ENCODE assay signal across 28 cellular contexts in the genomic region with DNA sequence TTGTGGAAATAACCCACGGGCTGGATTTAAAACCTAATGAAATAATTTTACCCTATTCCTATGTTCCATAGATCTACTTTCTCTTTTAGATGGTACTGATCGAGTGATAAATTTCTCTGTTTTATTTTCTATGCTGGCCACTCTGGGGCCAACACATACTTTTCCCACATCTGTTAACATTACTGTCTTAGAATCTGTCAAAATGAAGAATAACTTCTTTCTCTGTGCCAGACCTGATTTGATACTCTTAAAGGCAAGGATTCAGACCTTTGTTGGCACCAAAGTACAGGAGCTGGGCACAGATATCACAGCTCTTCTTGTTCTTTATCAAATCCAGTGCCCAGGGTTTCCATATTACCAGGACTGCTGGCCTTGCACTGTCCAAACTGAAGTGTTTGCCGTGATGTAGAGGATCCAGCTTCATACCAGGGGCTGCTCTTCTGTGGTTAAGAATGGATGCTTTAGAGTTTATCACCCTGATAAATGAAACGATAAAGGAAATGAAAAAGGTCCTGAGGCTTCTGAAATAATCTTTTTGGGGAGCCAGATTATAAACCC. TPM values are rescaled to one million over a fixed set of nuclear protein-coding genes. Genes with fewer than 3 reads are reported as not detected.
DNase-seq lines count a peak whose midpoint lies in the region; ATAC-seq, FAIRE-seq and TF ChIP-seq lines count a peak whose summit lies in the region.
"Had no signal": no experiment of that assay in that cellular context is flagged by ENCODE, and none has a peak within 500 bp of the region (broad histone marks: within the 10 kb centered on the region; RNA-seq: fewer than 3 reads in every experiment).

No MANE protein-coding gene starts in this region.

- H3K27ac ChIP-seq in HepG2 (ENCODE audit: extremely low read length, insufficient read depth, low read length) (no peak overlapping the region), right lobe of liver (no peak overlapping the region), transverse colon (peak overlapping the region in 3 of 4 donors; percentile 26 to 54 (median 34))
- H3K27ac ChIP-seq: C4-2B, epithelial cell of prostate, HL-60, suprapubic skin, uterus had no signal

- DNase-seq in HepG2 (ENCODE audit: low spot score), result no peak
- DNase-seq in right lobe of liver, result no peak
- peak; percentile 82 for DNase-seq in fibroblast of the aortic adventitia (ENCODE audit: low read depth)
- no peak for DNase-seq in transverse colon
- no peak for DNase-seq in H7
- no peak for DNase-seq in stimulated activated CD4-positive, alpha-beta T cell treated with anti-CD3 and anti-CD28 coated beads, Interleukin-2, amount 100 ng/mL, for 24 hours
- no peak for DNase-seq in SK-N-DZ (ENCODE audit: low spot score)
- DNase-seq: ACHN; activated CD8-positive, alpha-beta T cell treated with anti-CD3 and anti-CD28 coated beads, Interleukin-2, amount 10 ng/mL, durations not matched to agents 7 days and 5 days; activated naive CD4-positive, alpha-beta T cell treated with Interleukin-2 at 50 U/mL for 16 hours; activated T-cell treated with anti-CD3 and anti-CD28 coated beads, Interleukin-2, amount 50 U/mL, for 1 hour; amygdala; GOT3; hippocampal formation; left ventricle myocardium superior; midbrain; NCI-H2171; NCI-H748 treated with DMSO at 0.1 percent for 48 hours; nephron progenitor cell; uterus had no signal

- H3K4me3 ChIP-seq in HepG2 (replicated peaks in 1 of 3; ENCODE audit: insufficient read depth in 1 of 3, low read depth in 2 of 3, low read length in 3 of 3) (no peak overlapping the region), right lobe of liver (no peak overlapping the region), fibroblast of the aortic adventitia (ENCODE audit: low read depth, low read length) (peak overlapping the region; percentile 11), transverse colon (no peak overlapping the region), H7 (ENCODE audit: insufficient read depth, low read depth, low read length) (no peak overlapping the region)
- H3K4me3 ChIP-seq: suprapubic skin, uterus had no signal

- no peak for TF ChIP-seq RAD21 in HepG2 (CRISPR knock-in tag; IDR thresholded peaks at IDR 0.05)

- no peaks in the 10 kb centered on the region for H3K36me3 ChIP-seq in HepG2 (replicated peaks in 1 of 2; ENCODE audit: control insufficient read depth in 1 of 2, insufficient read depth in 2 of 2, low read length in 2 of 2)
- no peaks in the 10 kb centered on the region for H3K36me3 ChIP-seq in right lobe of liver
- H3K36me3 ChIP-seq in transverse colon, result no peaks in the 10 kb centered on the region
- H3K36me3 ChIP-seq in H7 (replicated peaks; ENCODE audit: control insufficient read depth, insufficient read depth, low read length), result no peaks in the 10 kb centered on the region
- H3K36me3 ChIP-seq: suprapubic skin, uterus had no signal

- H3K9me3 ChIP-seq in HepG2 (ENCODE audit: low read length) (no peaks in the 10 kb centered on the region), right lobe of liver (no peaks in the 10 kb centered on the region), transverse colon (no peaks in the 10 kb centered on the region)
- H3K9me3 ChIP-seq: suprapubic skin, uterus had no signal

- CTCF ChIA-PET in HepG2 (lab: Yijun Ruan, JAX; ENCODE audit: low intra/inter-chr PET ratio, low total read pairs), result no interaction called here

- TF ChIP-seq POLR2A in HepG2 (IDR thresholded peaks at IDR 0.05; ENCODE audit: insufficient read depth in 1 of 2, low read depth in 2 of 2, low read length in 2 of 2) (no peak), right lobe of liver (IDR thresholded peaks at IDR 0.05) (no peak), transverse colon (IDR thresholded peaks at IDR 0.05) (no peak)

- no TSS peak for BruUV-seq in HepG2 (replicated peaks; lab: Mats Ljungman, UMichigan)

- H3K4me1 ChIP-seq in HepG2 (ENCODE audit: insufficient read depth, low read length) (no peaks in the 10 kb centered on the region), right lobe of liver (no peaks in the 10 kb centered on the region), transverse colon (peaks cover 0 to 22% (median 3%) of the 10 kb centered on the region in 4 donors)
- H3K4me1 ChIP-seq: foreskin keratinocyte, uterus had no signal

- POLR2A ChIA-PET in HepG2 (lab: Yijun Ruan, JAX), result no interaction called here

- no peak for TF ChIP-seq EP300 in HepG2 (IDR thresholded peaks at IDR 0.05; ENCODE audit: low read depth in 2 of 2, low read length in 2 of 2)
- no peak for TF ChIP-seq EP300 in HepG2 (CRISPR knock-in tag; IDR thresholded peaks at IDR 0.05; ENCODE audit: borderline replicate concordance)
- no peak for TF ChIP-seq EP300 in transverse colon (IDR thresholded peaks at IDR 0.05; ENCODE audit: low read depth)

- no peak overlapping the region for H3K4me2 ChIP-seq in HepG2 (ENCODE audit: low read depth, low read length)

- WGBS in HepG2 (ENCODE audit: low lambda C conversion rate), result under 1% methylated on average over 4 of the region's 4 CpGs
- 42% methylated on average over 4 of the region's 4 CpGs for WGBS in right lobe of liver (ENCODE audit: insufficient coverage, low coverage, low lambda C conversion rate, missing lambda C conversion rate)
- 34 to 42% methylated on average over 4 of the region's 4 CpGs for WGBS in transverse colon (ENCODE audit: low coverage in 1 of 2), 2 donors

- ATAC-seq in HepG2 (no peak), right lobe of liver (no peak), SK-N-SH treated with all-trans-retinoic acid at 6 μM for 48 hours (peak; percentile 86)
- ATAC-seq: activated CD8-positive, alpha-beta T cell treated with anti-CD3 and anti-CD28 coated beads, Interleukin-2, amount 10 ng/mL, durations not matched to agents 7 days and 5 days; foreskin keratinocyte; left ventricle myocardium superior; Panc1; stimulated activated effector memory CD8-positive, alpha-beta T cell treated with anti-CD3 and anti-CD28 coated beads, Interleukin-12 subunit alpha, Interleukin-12 subunit beta, amount 100 ng/mL, for 72 hours had no signal

- FAIRE-seq in HepG2 (lab: Jason Lieb, UNC), result no peak

- no peak overlapping the region for H3K9ac ChIP-seq in HepG2 (ENCODE audit: insufficient read depth, low read depth, low read length)

- H3K79me2 ChIP-seq in HepG2 (ENCODE audit: insufficient read depth, low read length), result no peaks in the 10 kb centered on the region

- no peaks in the 10 kb centered on the region for H4K20me1 ChIP-seq in HepG2 (ENCODE audit: insufficient read depth, low read length)

- intact Hi-C loops in HepG2 (cut with micrococcal nuclease; ENCODE audit: unreplicated experiment) (no loop called here), right lobe of liver (cut with DNase I) (no loop called here), transverse colon (cut with DNase I; ENCODE audit: low total_unique reads) (no loop called here)

- TF ChIP-seq CTCF in HepG2 (CRISPR knock-in tag; IDR thresholded peaks at IDR 0.05), result no peak
- no peak for TF ChIP-seq CTCF in right lobe of liver (IDR thresholded peaks at IDR 0.05)
- no peak for TF ChIP-seq CTCF in fibroblast of the aortic adventitia (IDR thresholded peaks at IDR 0.05; ENCODE audit: insufficient read depth, low read length)
- TF ChIP-seq CTCF in transverse colon (IDR thresholded peaks at IDR 0.05), result no peak

- in situ Hi-C loops in HepG2 (cut with HindIII; ENCODE audit: extremely low pct_ligation_motif_present, low pct_unique_long_range_greater_than_20kb) (no loop called here), transverse colon (cut with MboI; ENCODE audit: low pct_ligation_motif_present in 1 of 4, low pct_unique_long_range_greater_than_20kb in 1 of 4, low sequenced_read_pairs in 3 of 4) (loop anchor here in 1 of 4 donors (25.0 kb wide), 1 partner anchor 188 kb away; the partner anchor contains the start of gene SRFBP1)

- H2AFZ ChIP-seq in HepG2 (ENCODE audit: low read length), result no peak overlapping the region

- H3K27me3 ChIP-seq in HepG2 (ENCODE audit: control insufficient read depth in 1 of 2, insufficient read depth in 2 of 2, low read length in 2 of 2) (no peaks in the 10 kb centered on the region; a peak in 1 of 5 replicates), right lobe of liver (no peaks in the 10 kb centered on the region), transverse colon (no peaks in the 10 kb centered on the region), H7 (ENCODE audit: control insufficient read depth, insufficient read depth, low read length) (no peaks in the 10 kb centered on the region)
- H3K27me3 ChIP-seq: foreskin keratinocyte, suprapubic skin, uterus had no signal

TF ChIP-seq in SK-N-SH treated with all-trans-retinoic acid at 6 μM for 48 hours, 23 proteins besides CTCF, POLR2A, EP300 and RAD21 (continues in another document):
- peak; percentile 33; the same call in 1 of the 2 replicates for TF ChIP-seq ISL1 (CRISPR knock-in tag; IDR thresholded peaks at IDR 0.05)

RNA-seq across cellular contexts. Expression of gene ZNF474, which starts 20.9 kb away (rescaled TPM):
- total RNA-seq in HepG2 (2016; rRNA removed; fragmentation: Illumina TruSeq; extraction: Trizol), result 0.07 TPM in 1 of 2 replicates, not detected in the other
- not detected in 2 replicates for total RNA-seq in HepG2 (2016; cell fraction: cytosol; rRNA removed; fragmentation: Illumina TruSeq; extraction: Trizol; ENCODE audit: low read depth)
- total RNA-seq in HepG2 (2016; cell fraction: insoluble cytoplasmic fraction; rRNA removed; fragmentation: Illumina TruSeq; extraction: Trizol), result 0.13 TPM in 1 of 2 replicates, not detected in the other
- total RNA-seq in HepG2 (2016; cell fraction: membrane; rRNA removed; fragmentation: Illumina TruSeq; extraction: Trizol), result 0.10 and 0.25 TPM in 2 replicates
- total RNA-seq in HepG2 (2016; cell fraction: nucleus; rRNA removed; fragmentation: Illumina TruSeq; extraction: Trizol), result 0.25 and 0.38 TPM in 2 replicates
- not detected in 2 replicates for polyA plus RNA-seq in HepG2 (2011; rRNA removed)
- 0.04 TPM in 1 of 2 replicates, not detected in the other for polyA plus RNA-seq in HepG2 (2011; cell fraction: cytosol; rRNA removed)
- polyA plus RNA-seq in HepG2 (2011; cell fraction: nucleus; rRNA removed), result 0.10 TPM in 2 replicates
- polyA plus RNA-seq in HepG2 (2012), result 0.11 TPM in 1 of 2 replicates, not detected in the other
- polyA plus RNA-seq in HepG2 (2016; cell fraction: cytosol; fragmentation: Illumina TruSeq; extraction: Trizol; ENCODE audit: low read depth), result not detected in 2 replicates
- not detected in 2 replicates for polyA plus RNA-seq in HepG2 (2016; cell fraction: insoluble cytoplasmic fraction; fragmentation: Illumina TruSeq; extraction: Trizol; ENCODE audit: low read depth)
- not detected in 2 replicates for polyA plus RNA-seq in HepG2 (2016; cell fraction: membrane; fragmentation: Illumina TruSeq; extraction: Trizol; ENCODE audit: low read depth)
- polyA plus RNA-seq in HepG2 (2016; cell fraction: nucleus; fragmentation: Illumina TruSeq; extraction: Trizol; ENCODE audit: insufficient read depth, low read depth), result not detected in 2 replicates
- polyA minus RNA-seq in HepG2 (2011; rRNA and poly(A)+ RNA removed; ENCODE audit: low replicate concordance), result 0.12 TPM in 1 of 2 replicates, not detected in the other
- polyA minus RNA-seq in HepG2 (2011; cell fraction: cytosol; rRNA and poly(A)+ RNA removed), result not detected in 2 replicates
- polyA minus RNA-seq in HepG2 (2011; cell fraction: nucleus; rRNA and poly(A)+ RNA removed), result 0.26 and 0.37 TPM in 2 replicates
- under 1 TPM in 1 of 6 experiments, not detected in 5; 0.12 TPM for total RNA-seq in right lobe of liver
- total RNA-seq in fibroblast of the aortic adventitia (ENCODE audit: low replicate concordance), result 0.09 TPM in 1 of 2 replicates, not detected in the other
- total RNA-seq in transverse colon, result not detected
- total RNA-seq in H7 (2014; rRNA removed; shearing (Covaris generic)), result 1.7 TPM in 1 of 2 replicates, not detected in the other
- not detected in 2 replicates for polyA plus RNA-seq in SK-N-DZ (2014; cell fraction: cytosol; rRNA removed)
- polyA plus RNA-seq in SK-N-DZ (2014; cell fraction: nucleus; rRNA removed), result 0.14 TPM in 1 of 2 replicates, not detected in the other
- total RNA-seq: activated CD8-positive, alpha-beta T cell treated with anti-CD3 and anti-CD28 coated beads, Interleukin-2, amount 10 ng/mL, durations not matched to agents 7 days and 5 days; foreskin keratinocyte; left ventricle myocardium superior had no signal
- polyA plus RNA-seq: foreskin keratinocyte had no signal

Comparison
In these comparisons a context has a peak if more than half of its experiments do, and no peak if none do; other contexts are left out.
1. H3K27ac ChIP-seq: peak in transverse colon (3 of 4); none in HepG2 (single experiment) and right lobe of liver (0 of 3).